Comparison of ENCODE assay signal across 8 cellular contexts in genomic region chr22:27801197-27801615, GRCh38. TPM values are rescaled to one million over a fixed set of nuclear protein-coding genes. Genes with fewer than 3 reads are reported as not detected.
A peak's percentile ranks its signal among the peaks of the same experiment; 100 is the strongest.
DNase-seq lines count a peak whose midpoint lies in the region; ATAC-seq and TF ChIP-seq lines count a peak whose summit lies in the region.

No MANE protein-coding gene starts in this region.

- H3K4me3 Mint-ChIP-seq in naive B cell, result peak overlapping the region; percentile 83 to 93 (median 90)

- TF ChIP-seq CTCF in epithelial cell of esophagus (IDR thresholded peaks at IDR 0.05; ENCODE audit: insufficient read depth, low read depth, low read length, missing control alignments) (no peak), upper lobe of left lung (IDR thresholded peaks at IDR 0.05) (peak in 1 of 6 experiments; percentile 28)

- H3K27ac Mint-ChIP-seq in naive B cell, result no peak overlapping the region

- DNase-seq in NOMO-1 (lab: John Stamatoyannopoulos, UW; ENCODE audit: unreplicated experiment in 2 of 2) (peak; percentile 12 to 33), NOMO-1 treated with DMSO at 0.1 percent for 48 hours (lab: John Stamatoyannopoulos, UW; ENCODE audit: unreplicated experiment) (no peak), epithelial cell of esophagus (ENCODE audit: low read depth) (peak; percentile 60), naive B cell (peak; percentile 14), upper lobe of left lung (peak in 1 of 2 donors; percentile 88), NCI-H1048 (lab: John Stamatoyannopoulos, UW) (no peak)
- DNase-seq in activated CD4-positive, alpha-beta T cell treated with anti-CD3 and anti-CD28 coated beads, Interleukin-2, amount 50 U/mL, for 48 hours, result peak; percentile 32 to 39

- H3K4me1 Mint-ChIP-seq in naive B cell, result peaks cover 13 to 19% (median 16%) of the 10 kb centered on the region in 3 donors

- H3K4me3 ChIP-seq in epithelial cell of esophagus (ENCODE audit: low read length) (peak overlapping the region; percentile 68), upper lobe of left lung (peak overlapping the region; percentile 57 to 89 (median 70))

- TF ChIP-seq EP300 in upper lobe of left lung (IDR thresholded peaks at IDR 0.05), result no peak

- no peaks in the 10 kb centered on the region for H3K36me3 Mint-ChIP-seq in naive B cell

- peaks cover 0 to 26% (median 11%) of the 10 kb centered on the region in 4 donors for H3K27me3 ChIP-seq in upper lobe of left lung

- no peaks in the 10 kb centered on the region for H3K9me3 Mint-ChIP-seq in naive B cell

- H3K9me3 ChIP-seq in upper lobe of left lung, result no peaks in the 10 kb centered on the region

- TF ChIP-seq POLR2A in upper lobe of left lung (IDR thresholded peaks at IDR 0.05), result peak in 1 of 4 donors; percentile 10

- ATAC-seq in naive B cell (ENCODE audit: low read depth in 2 of 2) (peak; percentile 29 to 43), upper lobe of left lung (ENCODE audit: low FRiP score in 2 of 2) (peak in 1 of 2 donors; percentile 41), GM18907 (IDR thresholded peaks at IDR 0.05; ENCODE audit: unreplicated experiment) (no peak)

- H3K4me1 ChIP-seq in upper lobe of left lung, result peaks cover 26 to 62% (median 39%) of the 10 kb centered on the region in 4 donors

- 0 to 2% methylated on average over 14 to 22 of the region's 58 CpGs for WGBS in upper lobe of left lung, 2 donors

- H3K27ac ChIP-seq in upper lobe of left lung, result peak overlapping the region; percentile 77 to 92 (median 91)

- peaks cover 21 to 44% (median 37%) of the 10 kb centered on the region in 3 donors for H3K27me3 Mint-ChIP-seq in naive B cell

- peaks cover 0 to 6% (median 0%) of the 10 kb centered on the region in 4 donors for H3K36me3 ChIP-seq in upper lobe of left lung

RNA-seq across cellular contexts. Expression of gene MN1, which starts 0.3 kb away (rescaled TPM):
- polyA plus RNA-seq in naive B cell (ENCODE audit: low read depth in 6 of 6), result not detected
- 10 to 100 TPM in 1 of 6 donors, 1 to 10 TPM in 5; 1.0 to 17.8 (median 3.5) TPM for total RNA-seq in upper lobe of left lung

Comparison
In these comparisons a context has a peak if more than half of its experiments do, and no peak if none do; other contexts are left out.
1. DNase-seq: peak in NOMO-1 (2 of 2), activated CD4-positive, alpha-beta T cell treated with anti-CD3 and anti-CD28 coated beads, Interleukin-2, amount 50 U/mL, for 48 hours (2 of 2), epithelial cell of esophagus (single experiment) and naive B cell (single experiment); none in NOMO-1 treated with DMSO at 0.1 percent for 48 hours (single experiment) and NCI-H1048 (single experiment).